34 cellular contexts compared by ENCODE assay signal in the genomic region with DNA sequence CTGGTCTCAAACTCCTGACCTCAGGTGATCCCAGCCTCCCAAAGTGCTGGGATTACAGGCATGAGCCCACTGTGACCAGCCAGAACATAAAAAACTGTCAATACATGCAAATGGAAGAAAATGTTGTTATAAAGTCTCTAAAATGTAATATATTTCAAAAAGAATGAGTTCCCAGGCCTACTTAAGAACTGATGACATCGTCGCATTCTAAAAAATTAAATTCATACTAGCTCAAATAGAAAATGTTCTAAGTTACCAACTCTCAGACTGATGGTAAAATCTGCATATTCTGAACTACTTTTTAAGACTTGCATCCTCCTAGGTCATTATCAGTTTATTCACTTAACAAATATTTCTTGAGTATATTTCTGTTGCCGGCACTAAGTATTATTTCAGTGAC.
"Had no signal": no experiment of that assay in that cellular context is flagged by ENCODE, and none has a peak within 500 bp of the region (broad histone marks: within the 10 kb centered on the region; RNA-seq: fewer than 3 reads in every experiment).

No MANE protein-coding gene starts in this region.

- H3K4me1 Mint-ChIP-seq: T-cell had no signal

- FAIRE-seq: RCC 7860 had no signal

- H3K4me3 Mint-ChIP-seq: T-cell had no signal

- H2AFZ ChIP-seq: PC-9 had no signal

- H3K4me2 ChIP-seq: PC-9 had no signal

- H3K36me3 Mint-ChIP-seq: T-cell had no signal

- H3K27ac ChIP-seq: PC-9, RWPE1, SJCRH30, SK-N-MC had no signal

- H3K27ac Mint-ChIP-seq: T-cell had no signal

- H3K27me3 ChIP-seq: MG63, SJCRH30 had no signal

- DNase-seq: Kasumi-1, MG63, NCI-H1048, NCI-H1092 treated with DMSO at 0.1 percent for 48 hours, NCI-H1105 treated with DMSO at 0.1 percent for 48 hours, NCI-H1417, NCI-H1436, NCI-H146, NCI-H1694, NCI-H187, NCI-H1930, NCI-H2029 treated with DMSO at 0.1 percent for 48 hours, NCI-H2081 treated with DMSO at 0.1 percent for 48 hours, NCI-H2107, NCI-H2171, NCI-H226, NCI-H446 treated with DMSO at 0.1 percent for 48 hours, NCI-H510A, NCI-H524, NCI-H526, NCI-H69, NCI-H748 treated with DMSO at 0.1 percent for 48 hours, NCI-H82, PC-9, SHP77, SIG-M5, SJCRH30, T-cell had no signal

- ATAC-seq: Panc1, Right ventricle myocardium inferior, SK-N-SH treated with all-trans-retinoic acid at 6 μM for 48 hours, T-cell had no signal

- H3K4me3 ChIP-seq: MG63, PC-9, SJCRH30, SK-N-MC had no signal

- H3K4me1 ChIP-seq: SJCRH30 had no signal

- H3K9me3 Mint-ChIP-seq: T-cell had no signal

- H3K36me3 ChIP-seq: MG63, SJCRH30 had no signal

- H3K9me3 ChIP-seq: MG63, SJCRH30 had no signal
